18 cellular contexts compared by ENCODE assay signal in the genomic region with DNA sequence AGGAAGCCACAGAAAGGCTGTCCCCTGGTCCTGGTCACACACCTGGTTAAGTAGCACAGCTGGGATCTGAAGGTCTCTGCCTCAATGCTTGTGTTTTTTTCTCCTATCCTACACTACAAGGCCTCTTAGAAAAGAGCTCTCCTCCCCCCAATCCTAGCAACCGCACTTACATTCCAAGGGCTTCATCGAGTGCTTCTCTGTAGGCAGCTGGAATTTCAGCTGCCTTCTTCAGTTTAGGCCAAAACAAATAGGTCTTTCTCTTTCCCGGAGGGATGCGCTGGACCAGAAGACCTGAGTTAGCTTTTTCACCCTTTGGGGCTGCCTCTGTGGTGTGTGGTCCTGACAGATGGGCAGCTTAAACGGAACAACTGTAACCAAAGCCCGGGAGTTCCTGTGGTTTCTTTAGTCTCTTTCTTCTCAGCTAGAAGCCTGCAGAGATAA.
A peak's percentile ranks its signal among the peaks of the same experiment; 100 is the strongest.
DNase-seq lines count a peak whose midpoint lies in the region; ATAC-seq and TF ChIP-seq lines count a peak whose summit lies in the region.
"Had no signal": no experiment of that assay in that cellular context is flagged by ENCODE, and none has a peak within 500 bp of the region (broad histone marks: within the 10 kb centered on the region; RNA-seq: fewer than 3 reads in every experiment).

No MANE protein-coding gene starts in this region.

- H3K36me3 Mint-ChIP-seq in nephron progenitor cell (ENCODE audit: low read depth), result no peaks in the 10 kb centered on the region
- H3K36me3 Mint-ChIP-seq: CD14-positive monocyte; natural killer cell treated with Interleukin-12 subunit alpha and Interleukin-12 subunit beta and Interleukin-15 and Interleukin-18, amount 100 ng/mL, for 72 hours had no signal

- peaks cover 4% of the 10 kb centered on the region for H3K9me3 Mint-ChIP-seq in nephron progenitor cell
- H3K9me3 Mint-ChIP-seq: activated T-cell treated with anti-CD3 and anti-CD28 coated beads, Interleukin-2, amount 50 U/mL, for 24 hours; natural killer cell treated with Interleukin-12 subunit alpha and Interleukin-12 subunit beta and Interleukin-15 and Interleukin-18, amount 100 ng/mL, for 72 hours had no signal

- DNase-seq in SW480 (ENCODE audit: low spot score), result peak; percentile 8
- DNase-seq in fibroblast of villous mesenchyme (ENCODE audit: low read depth), result peak; percentile 3
- DNase-seq in skeletal muscle cell (ENCODE audit: low read depth), result peak; percentile 31
- DNase-seq in nephron progenitor cell, result no peak
- DNase-seq in Kasumi-1 (lab: John Stamatoyannopoulos, UW), result no peak
- DNase-seq in RKO (ENCODE audit: low spot score), result no peak
- DNase-seq: activated CD4-positive, CD25-positive, alpha-beta regulatory T cell treated with anti-CD3 and anti-CD28 coated beads, Interleukin-2, amount 50 U/mL, for 72 hours; activated T-cell treated with anti-CD3 and anti-CD28 coated beads, Interleukin-2, amount 50 U/mL, for 24 hours; amniotic stem cell; effector CD4-positive, alpha-beta T cell; gastrocnemius medialis; NCI-H2227 treated with DMSO at 0.1 percent for 48 hours; spleen had no signal

- no peak overlapping the region for H3K4me3 Mint-ChIP-seq in nephron progenitor cell
- H3K4me3 Mint-ChIP-seq: activated T-cell treated with anti-CD3 and anti-CD28 coated beads, Interleukin-2, amount 50 U/mL, for 24 hours; CD14-positive monocyte; natural killer cell treated with Interleukin-12 subunit alpha and Interleukin-12 subunit beta and Interleukin-15 and Interleukin-18, amount 100 ng/mL, for 72 hours had no signal

- H3K27me3 ChIP-seq in HUES48 (ENCODE audit: control insufficient read depth, insufficient read depth, low read length), result peaks cover 5% of the 10 kb centered on the region; the same call in 1 of the 2 replicates
- H3K27me3 ChIP-seq: gastrocnemius medialis had no signal

- H3K4me1 ChIP-seq in HUES48 (ENCODE audit: control insufficient read depth, insufficient read depth, low read length), result peaks cover 14% of the 10 kb centered on the region
- H3K4me1 ChIP-seq: gastrocnemius medialis, spleen had no signal

- no peaks in the 10 kb centered on the region for H3K9me3 ChIP-seq in HUES48 (ENCODE audit: control insufficient read depth, insufficient read depth, low read length)
- H3K9me3 ChIP-seq: gastrocnemius medialis, spleen had no signal

- no peak overlapping the region for H3K9ac ChIP-seq in HUES48 (ENCODE audit: low read depth, low read length)

- peaks cover 23% of the 10 kb centered on the region for H3K4me1 Mint-ChIP-seq in nephron progenitor cell
- H3K4me1 Mint-ChIP-seq: CD14-positive monocyte had no signal

- peaks cover 21% of the 10 kb centered on the region for H3K27me3 Mint-ChIP-seq in nephron progenitor cell (ENCODE audit: low read depth, poor library complexity)

- H3K36me3 ChIP-seq in HUES48 (ENCODE audit: control insufficient read depth, insufficient read depth, low read length), result no peaks in the 10 kb centered on the region
- H3K36me3 ChIP-seq: gastrocnemius medialis, spleen had no signal

- H3K27ac ChIP-seq in HUES48 (ENCODE audit: low read depth, low read length), result peak overlapping the region; percentile 64
- H3K27ac ChIP-seq: gastrocnemius medialis, spleen had no signal

- no peak overlapping the region for H3K27ac Mint-ChIP-seq in nephron progenitor cell
- H3K27ac Mint-ChIP-seq: activated T-cell treated with anti-CD3 and anti-CD28 coated beads, Interleukin-2, amount 50 U/mL, for 24 hours; natural killer cell treated with Interleukin-12 subunit alpha and Interleukin-12 subunit beta and Interleukin-15 and Interleukin-18, amount 100 ng/mL, for 72 hours had no signal

- TF ChIP-seq CTCF in fibroblast of villous mesenchyme (IDR thresholded peaks at IDR 0.05; ENCODE audit: insufficient read depth, low read depth, low read length) (no peak), nephron progenitor cell (IDR thresholded peaks at IDR 0.05) (no peak)

- ATAC-seq in GM18520 (IDR thresholded peaks at IDR 0.05; ENCODE audit: unreplicated experiment), result no peak
- ATAC-seq: gastrocnemius medialis; left lobe of liver; natural killer cell treated with Interleukin-12 subunit alpha and Interleukin-12 subunit beta and Interleukin-15 and Interleukin-18, amount 100 ng/mL, for 72 hours had no signal

- H3K4me3 ChIP-seq in HUES48 (ENCODE audit: low read depth, low read length), result no peak overlapping the region; the same call in 1 of the 2 replicates
- no peak overlapping the region for H3K4me3 ChIP-seq in fibroblast of villous mesenchyme (ENCODE audit: low read depth, low read length)
- H3K4me3 ChIP-seq in skeletal muscle cell (ENCODE audit: low read depth, low read length), result no peak overlapping the region
- H3K4me3 ChIP-seq: gastrocnemius medialis, spleen had no signal

Comparison
In these comparisons a context has a peak if more than half of its experiments do, and no peak if none do; other contexts are left out.
1. DNase-seq: peak in SW480 (single experiment), fibroblast of villous mesenchyme (single experiment) and skeletal muscle cell (single experiment); none in nephron progenitor cell (single experiment), Kasumi-1 (0 of 2) and RKO (single experiment).